21 cellular contexts compared by ENCODE assay signal in the genomic region with DNA sequence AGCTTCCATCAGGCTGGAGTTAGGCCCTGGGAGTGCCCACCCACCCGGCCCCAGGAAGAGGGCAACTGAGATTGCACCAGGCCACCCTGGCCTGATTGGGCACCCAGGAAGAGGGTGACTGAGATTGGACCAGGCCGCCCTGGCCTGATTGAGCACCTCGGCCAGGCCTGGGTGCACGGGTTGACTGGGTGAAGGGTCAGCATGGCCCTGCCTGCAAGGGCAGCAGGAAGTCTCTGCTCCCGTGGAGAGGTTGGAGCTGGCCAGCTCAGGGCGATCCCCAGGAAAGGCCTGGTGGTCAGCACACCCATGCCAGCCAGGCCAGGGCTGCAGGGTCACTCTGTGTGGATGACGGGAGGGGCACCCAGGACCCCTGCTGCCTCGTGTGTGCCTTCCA. TPM values are rescaled to one million over a fixed set of nuclear protein-coding genes. Genes with fewer than 3 reads are reported as not detected.
A peak's percentile ranks its signal among the peaks of the same experiment; 100 is the strongest.
DNase-seq lines count a peak whose midpoint lies in the region; ATAC-seq, FAIRE-seq and TF ChIP-seq lines count a peak whose summit lies in the region.
"Had no signal": no experiment of that assay in that cellular context is flagged by ENCODE, and none has a peak within 500 bp of the region (broad histone marks: within the 10 kb centered on the region; RNA-seq: fewer than 3 reads in every experiment).

No MANE protein-coding gene starts in this region.

- H3K27ac ChIP-seq in H1 (ENCODE audit: low read depth, low read length) = no peak overlapping the region; the same call in 1 of the 2 replicates
- peak overlapping the region; percentile 60 for H3K27ac ChIP-seq in lower lobe of right lung
- peak overlapping the region in 6 of 8 donors; percentile 24 to 74 (median 72) for H3K27ac ChIP-seq in spleen
- H3K27ac ChIP-seq: 22Rv1, A549, C4-2B had no signal

- ATAC-seq in Right ventricle myocardium superior (ENCODE audit: poor library complexity) = peak; percentile 13
- no peak for ATAC-seq in left ventricle myocardium superior
- ATAC-seq in lower lobe of right lung = no peak
- no peak for ATAC-seq in natural killer cell treated with Interleukin-12 subunit alpha and Interleukin-12 subunit beta and Interleukin-15 and Interleukin-18, amount 100 ng/mL, for 72 hours
- ATAC-seq: A549 had no signal

- CTCF ChIA-PET in H1 (lab: Charles Lee; ENCODE audit: partially characterized antibody) = interaction anchor here (1.4 kb wide), 1 partner anchor 43 kb away, joined by 5 read pairs; no protein-coding TSS in a partner anchor

- no peak overlapping the region for H3K4me3 Mint-ChIP-seq in natural killer cell treated with Interleukin-12 subunit alpha and Interleukin-12 subunit beta and Interleukin-15 and Interleukin-18, amount 100 ng/mL, for 72 hours
- H3K4me3 Mint-ChIP-seq: CD4-positive, alpha-beta T cell had no signal

- H4K5ac ChIP-seq in H1 (ENCODE audit: insufficient read length, low read depth, low read length) = no peak overlapping the region

- 0 out of 2 replicates have a peak overlapping the region, but pooled peaks have one; percentile 31 for H2BK15ac ChIP-seq in H1 (ENCODE audit: low read length)

- no peak overlapping the region for H2BK20ac ChIP-seq in H1 (ENCODE audit: low read length)

- no peak overlapping the region for H4K91ac ChIP-seq in H1 (replicated peaks; ENCODE audit: insufficient read length, low read length)

- DNase-seq in Right ventricle myocardium superior (no peak), left ventricle myocardium superior (no peak), H1 (ENCODE audit: low read depth in 1 of 2, low spot score in 2 of 2) (no peak), lower lobe of right lung (no peak), spleen (no peak), T-helper 2 cell (no peak), iPS-NIHi11 (ENCODE audit: low spot score) (no peak)
- DNase-seq in natural killer cell treated with Interleukin-12 subunit alpha and Interleukin-12 subunit beta and Interleukin-15 and Interleukin-18, amount 100 ng/mL, for 72 hours (ENCODE audit: low spot score) = no peak
- DNase-seq: AML-193; CD4-positive, alpha-beta T cell; DMS153; DMS79; GDM1 had no signal

- H3K27me3 ChIP-seq in H1 (replicated peaks in 1 of 4; ENCODE audit: control insufficient read depth in 3 of 4, extremely low read depth in 1 of 4, insufficient read depth in 3 of 4, low read length in 3 of 4) (no peaks in the 10 kb centered on the region), lower lobe of right lung (ENCODE audit: low read depth) (no peaks in the 10 kb centered on the region), spleen (replicated peaks in 1 of 7) (peaks cover 0 to 8% (median 0%) of the 10 kb centered on the region in 7 donors)

- no peaks in the 10 kb centered on the region for H3K9me3 Mint-ChIP-seq in natural killer cell treated with Interleukin-12 subunit alpha and Interleukin-12 subunit beta and Interleukin-15 and Interleukin-18, amount 100 ng/mL, for 72 hours
- H3K9me3 Mint-ChIP-seq: CD4-positive, alpha-beta T cell had no signal

- no peak overlapping the region for H2AFZ ChIP-seq in H1 (ENCODE audit: low read length)

- TF ChIP-seq EP300 in H1 (IDR thresholded peaks at IDR 0.05; ENCODE audit: borderline replicate concordance in 1 of 2, low read depth in 2 of 2, low read length in 2 of 2) = no peak

- H3K9ac ChIP-seq in H1 (replicated peaks in 1 of 4; ENCODE audit: extremely low read depth in 1 of 4, low read depth in 3 of 4, low read length in 3 of 4) = no peak overlapping the region

- H3K23ac ChIP-seq in H1 (ENCODE audit: insufficient read length) = no peak overlapping the region

- no peaks in the 10 kb centered on the region for H3K79me1 ChIP-seq in H1 (ENCODE audit: low read depth, low read length)

- no peaks in the 10 kb centered on the region for H3K4me1 Mint-ChIP-seq in natural killer cell treated with Interleukin-12 subunit alpha and Interleukin-12 subunit beta and Interleukin-15 and Interleukin-18, amount 100 ng/mL, for 72 hours (ENCODE audit: low read depth in 2 of 2)

- intact Hi-C loops in Right ventricle myocardium superior (cut with DNase I) = no loop called here
- intact Hi-C loops in left ventricle myocardium superior (cut with micrococcal nuclease) = no loop called here
- intact Hi-C loops in lower lobe of right lung (cut with DNase I) = no loop called here
- intact Hi-C loops in spleen (cut with DNase I; ENCODE audit: low total_unique reads) = no loop called here

- peaks cover 0 to 5% of the 10 kb centered on the region in 2 donors for H3K27me3 Mint-ChIP-seq in natural killer cell treated with Interleukin-12 subunit alpha and Interleukin-12 subunit beta and Interleukin-15 and Interleukin-18, amount 100 ng/mL, for 72 hours
- H3K27me3 Mint-ChIP-seq: CD4-positive, alpha-beta T cell had no signal

- H2AK5ac ChIP-seq in H1 (ENCODE audit: low read depth, low read length) = no peak overlapping the region

- no peak overlapping the region for H3K4me3 ChIP-seq in H1 (ENCODE audit: extremely low read depth in 1 of 4, insufficient read depth in 2 of 4, low read depth in 3 of 4, low read length in 4 of 4)
- no peak overlapping the region for H3K4me3 ChIP-seq in lower lobe of right lung
- no peak overlapping the region for H3K4me3 ChIP-seq in spleen
- H3K4me3 ChIP-seq: A549, HAP-1 had no signal

- H2BK12ac ChIP-seq in H1 (ENCODE audit: low read depth, low read length) = no peak overlapping the region

- H3K14ac ChIP-seq in H1 (ENCODE audit: insufficient read length) = no peak overlapping the region

- H3K4me1 ChIP-seq in H1 (replicated peaks in 1 of 4; ENCODE audit: control insufficient read depth in 3 of 4, insufficient read depth in 4 of 4, low read length in 3 of 4) (no peaks in the 10 kb centered on the region; a peak in 1 of 7 replicates), lower lobe of right lung (peaks cover 35% of the 10 kb centered on the region), spleen (peaks cover 0 to 31% (median 23%) of the 10 kb centered on the region in 6 donors)
- H3K4me1 ChIP-seq: A549, HAP-1 had no signal

- H4K20me1 ChIP-seq in H1 (replicated peaks in 1 of 2; ENCODE audit: control insufficient read depth in 1 of 2, insufficient read depth in 2 of 2, low read length in 2 of 2) = peaks cover 0 to 3% of the 10 kb centered on the region in 2 experiments

- no peak overlapping the region for H3K27ac Mint-ChIP-seq in natural killer cell treated with Interleukin-12 subunit alpha and Interleukin-12 subunit beta and Interleukin-15 and Interleukin-18, amount 100 ng/mL, for 72 hours
- H3K27ac Mint-ChIP-seq: CD4-positive, alpha-beta T cell had no signal

- H3K79me2 ChIP-seq in H1 (ENCODE audit: control insufficient read depth in 1 of 2, insufficient read depth in 2 of 2, low read length in 2 of 2) = no peaks in the 10 kb centered on the region

- H3K4me2 ChIP-seq in H1 (ENCODE audit: insufficient read depth in 1 of 2, low read depth in 2 of 2, low read length in 2 of 2) = no peak overlapping the region
- H3K4me2 ChIP-seq: A549 had no signal

- POLR2A ChIA-PET in H1 (lab: Charles Lee; ENCODE audit: partially characterized antibody) = interaction anchor here (1.3 to 1.4 kb wide), 2 partner anchors 10 to 12 kb away, joined by 4 to 5 read pairs; no protein-coding TSS in a partner anchor

- FAIRE-seq in H1 (lab: Jason Lieb, UNC) = no peak
- FAIRE-seq: A549, GM19239 had no signal

- H3K9me3 ChIP-seq in H1 (ENCODE audit: insufficient read depth in 2 of 2, low read depth in 1 of 2, low read length in 1 of 2) (no peaks in the 10 kb centered on the region), lower lobe of right lung (no peaks in the 10 kb centered on the region), spleen (no peaks in the 10 kb centered on the region)
- H3K9me3 ChIP-seq: A549, HAP-1 had no signal

- no peaks in the 10 kb centered on the region for H3K36me3 Mint-ChIP-seq in natural killer cell treated with Interleukin-12 subunit alpha and Interleukin-12 subunit beta and Interleukin-15 and Interleukin-18, amount 100 ng/mL, for 72 hours

- WGBS in H1 (ENCODE audit: extremely low coverage in 1 of 2, insufficient coverage in 1 of 2, insufficient read length in 1 of 2, insufficient replicate concordance in 2 of 2, low coverage in 1 of 2, low lambda C conversion rate in 2 of 2, missing lambda C conversion rate in 1 of 2), 2 experiments = 71% methylated on average over 5 of the region's 8 CpGs; no CpG with 5 or more reads in 1 of the 2 experiments
- WGBS in spleen, 5 donors = 58 to 78% (median 62%) methylated on average over 4 to 8 of the region's 8 CpGs

- no peak overlapping the region for H3K56ac ChIP-seq in H1 (replicated peaks; ENCODE audit: insufficient read length, low read depth, low read length)

- H3K18ac ChIP-seq in H1 (ENCODE audit: extremely low read depth, low read length) = no peak overlapping the region; the same call in 1 of the 2 replicates

- no peaks in the 10 kb centered on the region for H3K23me2 ChIP-seq in H1 (ENCODE audit: low read depth, low read length)

- TF ChIP-seq POLR2A in H1 (IDR thresholded peaks at IDR 0.05; ENCODE audit: control extremely low read depth in 1 of 2, low read depth in 2 of 2, low read length in 2 of 2) = no peak
- no peak for TF ChIP-seq POLR2A in spleen (IDR thresholded peaks at IDR 0.05)

- no peak for TF ChIP-seq RAD21 in H1 (IDR thresholded peaks at IDR 0.05 in 1 of 2, conservative IDR thresholded peaks at IDR 0.05 in 1 of 2; ENCODE audit: low read depth in 2 of 2, low read length in 2 of 2)

- no peaks in the 10 kb centered on the region for H3K36me3 ChIP-seq in H1 (ENCODE audit: control insufficient read depth in 2 of 4, insufficient read depth in 4 of 4, low read length in 3 of 4)
- peaks cover 13% of the 10 kb centered on the region for H3K36me3 ChIP-seq in lower lobe of right lung
- peaks cover 0 to 7% (median 0%) of the 10 kb centered on the region in 6 donors for H3K36me3 ChIP-seq in spleen
- H3K36me3 ChIP-seq: HAP-1 had no signal

- peak overlapping the region; percentile 68 for H4K8ac ChIP-seq in H1 (ENCODE audit: extremely low read depth, insufficient read depth, low read length)

- H2BK120ac ChIP-seq in H1 (replicated peaks; ENCODE audit: low read depth, low read length) = no peak overlapping the region

- no peak overlapping the region for H2BK5ac ChIP-seq in H1 (ENCODE audit: low read depth, low read length)

- TF ChIP-seq CTCF in H1 (IDR thresholded peaks at IDR 0.05; ENCODE audit: control extremely low read depth in 1 of 3, insufficient read depth in 1 of 3, low read depth in 1 of 3, low read length in 3 of 3) = no peak
- TF ChIP-seq CTCF in lower lobe of right lung (IDR thresholded peaks at IDR 0.05) = no peak
- no peak for TF ChIP-seq CTCF in spleen (IDR thresholded peaks at IDR 0.05 in 8 of 11, conservative IDR thresholded peaks at IDR 0.05 in 3 of 11)

- H3K4ac ChIP-seq in H1 (replicated peaks; ENCODE audit: insufficient read length, low read depth, low read length) = no peak overlapping the region

RNA-seq across cellular contexts. Expression of a gene that starts 11.8 kb away (rescaled TPM):
- 8.1 TPM for total RNA-seq in Right ventricle myocardium superior
- 5.1 TPM for total RNA-seq in left ventricle myocardium superior
- total RNA-seq in H1 (2021; fragmentation: NEBNext Ultra II Directional; extraction: Animal tissue kit (Norgen Biotek cat#: 25700)) = 0.69 and 0.74 TPM in 2 replicates
- 0.76 and 1.0 TPM in 2 replicates for polyA plus RNA-seq in H1 (2011; rRNA removed)
- 0.79 TPM for polyA plus RNA-seq in H1 (2011; cell fraction: cytosol; rRNA removed)
- polyA plus RNA-seq in H1 (2011; cell fraction: nucleus; rRNA removed) = 2.6 TPM
- 0.29 to 1.0 TPM (median 0.65 TPM) in 4 replicates for polyA plus RNA-seq in H1 (2012, experiment 1 of 2)
- polyA plus RNA-seq in H1 (2012, experiment 2 of 2) = 0.41 TPM
- polyA plus RNA-seq in H1 (2013, experiment 1 of 2) = 0.39 TPM
- 0.29 TPM for polyA plus RNA-seq in H1 (2013, experiment 2 of 2)
- polyA minus RNA-seq in H1 (2011; rRNA and poly(A)+ RNA removed) = 0.13 and 0.73 TPM in 2 replicates
- polyA minus RNA-seq in H1 (2011; cell fraction: cytosol; rRNA and poly(A)+ RNA removed) = 0.29 TPM
- 0.60 TPM for polyA minus RNA-seq in H1 (2011; cell fraction: nucleus; rRNA and poly(A)+ RNA removed)
- total RNA-seq in lower lobe of right lung = 10.1 TPM
- 10 to 100 TPM in 1 of 7 donors, 1 to 10 TPM in 6; 1.6 to 10.1 (median 4.1) TPM for total RNA-seq in spleen
- polyA plus RNA-seq in spleen = 10 to 100 TPM in 1 of 3 donors, 1 to 10 TPM in 2; 3.0 to 11.7 (median 4.5) TPM
- not detected for total RNA-seq in natural killer cell treated with Interleukin-12 subunit alpha and Interleukin-12 subunit beta and Interleukin-15 and Interleukin-18, amount 100 ng/mL, for 72 hours
- total RNA-seq: Daoy, H4 had no signal
- polyA plus RNA-seq: A549, BJ had no signal

RNA-seq across cellular contexts. Expression of a gene that starts 21.5 kb away (rescaled TPM):
- total RNA-seq in Right ventricle myocardium superior (not detected), left ventricle myocardium superior (not detected), lower lobe of right lung (not detected), spleen (not detected)
- not detected in 2 replicates for total RNA-seq in H1 (2021; fragmentation: NEBNext Ultra II Directional; extraction: Animal tissue kit (Norgen Biotek cat#: 25700))
- polyA plus RNA-seq in H1 (2011; rRNA removed) (0.30 TPM in 1 of 2 replicates, not detected in the other), spleen (not detected)
- 0.23 TPM for polyA plus RNA-seq in H1 (2011; cell fraction: cytosol; rRNA removed)
- 0.30 TPM for polyA plus RNA-seq in H1 (2011; cell fraction: nucleus; rRNA removed)
- polyA plus RNA-seq in H1 (2012, experiment 1 of 2) = not detected in 4 replicates
- not detected for polyA plus RNA-seq in H1 (2012, experiment 2 of 2)
- polyA plus RNA-seq in H1 (2013, experiment 1 of 2) = not detected
- 0.09 TPM for polyA plus RNA-seq in H1 (2013, experiment 2 of 2)
- not detected in 2 replicates for polyA minus RNA-seq in H1 (2011; rRNA and poly(A)+ RNA removed)
- polyA minus RNA-seq in H1 (2011; cell fraction: cytosol; rRNA and poly(A)+ RNA removed) = not detected
- polyA minus RNA-seq in H1 (2011; cell fraction: nucleus; rRNA and poly(A)+ RNA removed) = not detected
- total RNA-seq in natural killer cell treated with Interleukin-12 subunit alpha and Interleukin-12 subunit beta and Interleukin-15 and Interleukin-18, amount 100 ng/mL, for 72 hours = not detected
- total RNA-seq: CD4-positive, alpha-beta T cell; Daoy; H4 had no signal
- polyA plus RNA-seq: A549, BJ had no signal
